Comparison of ENCODE assay signal across 2 cellular contexts in the genomic region with DNA sequence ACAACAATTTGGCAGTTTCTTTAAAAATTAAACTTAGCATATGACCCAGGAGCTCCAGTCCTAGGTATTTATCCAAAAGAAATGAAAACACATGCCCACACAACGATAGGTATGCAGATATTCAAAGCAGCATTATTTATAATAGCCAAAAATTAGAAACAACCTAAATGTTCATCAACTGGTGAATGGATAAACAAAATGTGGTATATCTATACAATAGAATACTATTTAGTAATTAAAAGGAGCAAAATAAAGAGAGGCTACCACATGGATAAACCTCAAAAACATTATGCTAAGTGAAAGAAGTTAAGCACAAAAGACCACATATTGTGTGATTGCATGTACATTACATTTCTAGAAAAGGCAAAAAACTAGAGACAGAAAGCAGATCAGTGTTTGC.
TF ChIP-seq lines count a peak whose summit lies in the region.

No MANE protein-coding gene starts in this region.

TF ChIP-seq in SK-N-SH treated with all-trans-retinoic acid at 6 μM for 48 hours, 23 proteins besides CTCF, POLR2A, EP300 and RAD21 (continued from another document):
- no peak for TF ChIP-seq TOX (CRISPR knock-in tag; IDR thresholded peaks at IDR 0.05; ENCODE audit: borderline replicate concordance)

TF ChIP-seq in SK-N-SH, 30 proteins besides CTCF, POLR2A, EP300 and RAD21 (continued from another document):
- TF ChIP-seq GABPA (IDR thresholded peaks at IDR 0.05; ENCODE audit: low read depth) (no peak), NFIC (IDR thresholded peaks at IDR 0.05; ENCODE audit: borderline replicate concordance) (no peak), RFX5 (IDR thresholded peaks at IDR 0.05; ENCODE audit: low read length) (no peak), ELF1 (IDR thresholded peaks at IDR 0.05) (no peak), FOXM1 (IDR thresholded peaks at IDR 0.05; ENCODE audit: low read depth) (no peak), RCOR1 (IDR thresholded peaks at IDR 0.05; ENCODE audit: low read length) (no peak), REST (IDR thresholded peaks at IDR 0.05; ENCODE audit: low read depth, low read length) (no peak), NRF1 (IDR thresholded peaks at IDR 0.05; ENCODE audit: low read depth, low read length) (no peak), MEF2A (IDR thresholded peaks at IDR 0.05; ENCODE audit: borderline replicate concordance, low read depth) (no peak), IRF3 (IDR thresholded peaks at IDR 0.05; ENCODE audit: low read depth, low read length) (no peak), TEAD4 (IDR thresholded peaks at IDR 0.05; ENCODE audit: borderline replicate concordance, insufficient read depth) (no peak), USF2 (IDR thresholded peaks at IDR 0.05; ENCODE audit: borderline replicate concordance, low read depth, low read length) (no peak), USF1 (IDR thresholded peaks at IDR 0.05; ENCODE audit: borderline replicate concordance, low read depth) (no peak), CHD2 (IDR thresholded peaks at IDR 0.05; ENCODE audit: low read length, partially characterized antibody) (no peak), POLR2AphosphoS5 (IDR thresholded peaks at IDR 0.05; ENCODE audit: low read depth, low read length) (no peak), EZH2phosphoT487 (IDR thresholded peaks at IDR 0.05; ENCODE audit: borderline replicate concordance, low read depth) (no peak)
